Comparison of ENCODE assay signal across 16 cellular contexts in genomic region chr7:130958846-130959245, GRCh38.
A peak's percentile ranks its signal among the peaks of the same experiment; 100 is the strongest.
DNase-seq lines count a peak whose midpoint lies in the region; ATAC-seq and TF ChIP-seq lines count a peak whose summit lies in the region.
"Had no signal": no experiment of that assay in that cellular context is flagged by ENCODE, and none has a peak within 500 bp of the region (broad histone marks: within the 10 kb centered on the region; RNA-seq: fewer than 3 reads in every experiment).

No MANE protein-coding gene starts in this region.

- H3F3A ChIP-seq in Loucy (ENCODE audit: low read depth): no peaks in the 10 kb centered on the region

- H3K4me3 Mint-ChIP-seq in MCF 10A (ENCODE audit: unreplicated experiment): peak overlapping the region; percentile 76
- peak overlapping the region; percentile 99 for H3K4me3 Mint-ChIP-seq in activated naive CD8-positive, alpha-beta T cell treated with anti-CD3 and anti-CD28 coated beads, Interleukin-2, amount 10 ng/mL, durations not matched to agents 7 days and 5 days
- H3K4me3 Mint-ChIP-seq: activated T-helper 17 cell treated with anti-CD3 and anti-CD28 coated beads, Interleukin-2, amount 50 U/mL, for 72 hours had no signal

- peak overlapping the region; percentile 94 for H3K27ac Mint-ChIP-seq in MCF 10A (ENCODE audit: low read depth, unreplicated experiment)
- peak overlapping the region; percentile 78 for H3K27ac Mint-ChIP-seq in activated naive CD8-positive, alpha-beta T cell treated with anti-CD3 and anti-CD28 coated beads, Interleukin-2, amount 10 ng/mL, durations not matched to agents 7 days and 5 days
- H3K27ac Mint-ChIP-seq: activated T-helper 17 cell treated with anti-CD3 and anti-CD28 coated beads, Interleukin-2, amount 50 U/mL, for 72 hours had no signal

- H3K9me3 Mint-ChIP-seq in MCF 10A (ENCODE audit: unreplicated experiment): no peaks in the 10 kb centered on the region
- H3K9me3 Mint-ChIP-seq in activated naive CD8-positive, alpha-beta T cell treated with anti-CD3 and anti-CD28 coated beads, Interleukin-2, amount 10 ng/mL, durations not matched to agents 7 days and 5 days: no peaks in the 10 kb centered on the region
- H3K9me3 Mint-ChIP-seq: activated T-helper 17 cell treated with anti-CD3 and anti-CD28 coated beads, Interleukin-2, amount 50 U/mL, for 72 hours had no signal

- TF ChIP-seq POLR2A in breast epithelium (IDR thresholded peaks at IDR 0.05): no peak
- TF ChIP-seq POLR2A in spleen (IDR thresholded peaks at IDR 0.05): no peak

- H3K4me1 ChIP-seq in breast epithelium: peaks cover 0 to 10% of the 10 kb centered on the region in 2 donors
- peaks cover 71% of the 10 kb centered on the region for H3K4me1 ChIP-seq in Loucy (ENCODE audit: insufficient read depth, low read length, poor library complexity, severe bottlenecking)
- peaks cover 60 to 100% (median 95%) of the 10 kb centered on the region in 6 donors for H3K4me1 ChIP-seq in spleen

- WGBS in spleen, 5 donors: 43 to 68% (median 60%) methylated on average over 6 of the region's 6 CpGs

- no TSS peak for BruUV-seq in MCF 10A (replicated peaks; lab: Mats Ljungman, UMichigan)

- ATAC-seq in activated naive CD8-positive, alpha-beta T cell treated with anti-CD3 and anti-CD28 coated beads, Interleukin-2, amount 10 ng/mL, durations not matched to agents 7 days and 5 days (ENCODE audit: low read depth): no peak
- ATAC-seq in HG02798 (IDR thresholded peaks at IDR 0.05; ENCODE audit: poor library complexity, unreplicated experiment) (no peak), GM18870 (IDR thresholded peaks at IDR 0.05; ENCODE audit: unreplicated experiment) (no peak)

- DNase-seq in MCF 10A (ENCODE audit: unreplicated experiment) (no peak), breast epithelium (ENCODE audit: low spot score in 2 of 2) (no peak), spleen (no peak), dedifferentiated amniotic fluid mesenchymal stem cell (ENCODE audit: extremely low spot score) (no peak)
- DNase-seq in activated naive CD8-positive, alpha-beta T cell treated with anti-CD3 and anti-CD28 coated beads, Interleukin-2, amount 10 ng/mL, durations not matched to agents 7 days and 5 days: no peak
- DNase-seq: cerebellar nuclear complex; erythroblast; NCI-H1048; NCI-H510A; posterior cingulate gyrus; RPMI8226; stimulated activated CD4-positive, alpha-beta T cell treated with anti-CD3 and anti-CD28 coated beads, Interleukin-2, amount 100 ng/mL, for 48 hours had no signal

- intact Hi-C loops in MCF 10A (cut with micrococcal nuclease) (no loop called here), breast epithelium (cut with DNase I; ENCODE audit: low total_unique reads) (no loop called here), spleen (cut with DNase I; ENCODE audit: low total_unique reads) (no loop called here)

- H3K4me1 Mint-ChIP-seq in MCF 10A (ENCODE audit: insufficient read depth, unreplicated experiment): peaks cover 72% of the 10 kb centered on the region
- peaks cover 59% of the 10 kb centered on the region for H3K4me1 Mint-ChIP-seq in activated naive CD8-positive, alpha-beta T cell treated with anti-CD3 and anti-CD28 coated beads, Interleukin-2, amount 10 ng/mL, durations not matched to agents 7 days and 5 days

- TF ChIP-seq CTCF in MCF 10A (IDR thresholded peaks at IDR 0.05; ENCODE audit: unreplicated experiment) (no peak), breast epithelium (IDR thresholded peaks at IDR 0.05) (no peak), Loucy (conservative IDR thresholded peaks at IDR 0.05; ENCODE audit: low read length) (no peak), spleen (IDR thresholded peaks at IDR 0.05 in 8 of 11, conservative IDR thresholded peaks at IDR 0.05 in 3 of 11) (no peak)

- H3K27me3 ChIP-seq in breast epithelium (no peaks in the 10 kb centered on the region), Loucy (ENCODE audit: insufficient read depth, low read length, poor library complexity, severe bottlenecking) (no peaks in the 10 kb centered on the region), spleen (replicated peaks in 1 of 7) (no peaks in the 10 kb centered on the region)

- no peaks in the 10 kb centered on the region for H3K9me3 ChIP-seq in breast epithelium
- no peaks in the 10 kb centered on the region for H3K9me3 ChIP-seq in Loucy (ENCODE audit: insufficient read depth, low read depth, low read length)
- H3K9me3 ChIP-seq in spleen: no peaks in the 10 kb centered on the region

- no peaks in the 10 kb centered on the region for H4K20me1 ChIP-seq in Loucy (ENCODE audit: insufficient read depth, low read length, poor library complexity, severe bottlenecking)

- H3K27me3 Mint-ChIP-seq in MCF 10A (ENCODE audit: insufficient read depth, unreplicated experiment): no peaks in the 10 kb centered on the region
- no peaks in the 10 kb centered on the region for H3K27me3 Mint-ChIP-seq in activated naive CD8-positive, alpha-beta T cell treated with anti-CD3 and anti-CD28 coated beads, Interleukin-2, amount 10 ng/mL, durations not matched to agents 7 days and 5 days
- H3K27me3 Mint-ChIP-seq: activated T-helper 17 cell treated with anti-CD3 and anti-CD28 coated beads, Interleukin-2, amount 50 U/mL, for 72 hours had no signal

- no peak overlapping the region for H2AFZ ChIP-seq in Loucy (ENCODE audit: low read length)

- POLR2A ChIA-PET in MCF 10A (lab: Yijun Ruan, JAX): interaction anchor here (0.6 to 12.1 kb wide), 17 partner anchors 12 to 1010 kb away, joined by 3 to 178 read pairs (median 15); partner anchors contain the start of gene MKLN1
- POLR2A ChIA-PET in activated naive CD8-positive, alpha-beta T cell treated with anti-CD3 and anti-CD28 coated beads, Interleukin-2, amount 10 ng/mL, durations not matched to agents 7 days and 5 days (lab: Charles Lee): interaction anchor here (0.6 to 8.7 kb wide), 9 partner anchors 11 to 112 kb away, joined by 3 to 62 read pairs (median 8); no protein-coding TSS in a partner anchor

- no peak overlapping the region for H3K9ac ChIP-seq in Loucy (ENCODE audit: low read depth, low read length, poor library complexity, severe bottlenecking)

- H3K9me2 ChIP-seq in Loucy (replicated peaks; ENCODE audit: low read depth, low read length): no peaks in the 10 kb centered on the region

- H3K36me3 Mint-ChIP-seq in MCF 10A (ENCODE audit: insufficient read depth, unreplicated experiment): peaks cover 11% of the 10 kb centered on the region
- H3K36me3 Mint-ChIP-seq in activated naive CD8-positive, alpha-beta T cell treated with anti-CD3 and anti-CD28 coated beads, Interleukin-2, amount 10 ng/mL, durations not matched to agents 7 days and 5 days: peaks cover 48% of the 10 kb centered on the region

- peaks cover 51% of the 10 kb centered on the region for H3K79me2 ChIP-seq in Loucy (ENCODE audit: insufficient read depth, low read length)

- H3K4me3 ChIP-seq in breast epithelium: no peak overlapping the region
- H3K4me3 ChIP-seq in Loucy (ENCODE audit: low read length, poor library complexity, severe bottlenecking): peak overlapping the region; percentile 74
- H3K4me3 ChIP-seq in spleen: peak overlapping the region in 3 of 8 donors; percentile 11 to 58 (median 34)

- H3K36me3 ChIP-seq in breast epithelium: no peaks in the 10 kb centered on the region
- no peaks in the 10 kb centered on the region for H3K36me3 ChIP-seq in Loucy (ENCODE audit: insufficient read depth, low read length)
- peaks cover 0 to 32% (median 0%) of the 10 kb centered on the region in 6 donors for H3K36me3 ChIP-seq in spleen

- peak overlapping the region; percentile 93 for H3K4me2 ChIP-seq in Loucy (ENCODE audit: low read depth, low read length, poor library complexity, severe bottlenecking)

- H3K27ac ChIP-seq in breast epithelium: no peak overlapping the region
- H3K27ac ChIP-seq in spleen: peak overlapping the region in 7 of 8 donors; percentile 86 to 92 (median 89)

- CTCF ChIA-PET in MCF 10A (lab: Yijun Ruan, JAX): interaction anchor here (0.5 to 7.3 kb wide), 24 partner anchors 12 to 661 kb away, joined by 3 to 87 read pairs (median 8); no protein-coding TSS in a partner anchor

Comparison
In these comparisons a context has a peak if more than half of its experiments do, and no peak if none do; other contexts are left out.
1. H3K27ac ChIP-seq: peak in spleen (7 of 8); none in breast epithelium (0 of 2).